27 cellular contexts compared by ENCODE assay signal in the genomic region with DNA sequence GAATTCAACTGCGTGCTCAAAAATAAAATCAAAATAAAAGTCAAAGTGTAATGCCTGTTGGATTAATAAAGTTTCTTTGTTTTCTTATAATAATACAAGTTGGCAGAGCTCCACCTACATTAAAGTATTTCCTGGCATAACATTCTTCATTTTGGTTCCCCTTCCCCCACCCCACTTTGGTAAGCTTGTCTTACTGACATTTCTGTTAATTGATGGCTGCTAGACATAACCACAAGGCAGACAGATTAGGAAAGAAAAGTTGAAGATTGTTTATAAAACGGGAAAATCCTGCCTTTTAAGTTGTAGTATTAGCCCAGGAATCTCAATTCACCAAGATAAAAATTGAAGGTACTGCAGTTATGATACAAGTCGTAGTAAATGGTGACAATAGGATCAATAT.
DNase-seq lines count a peak whose midpoint lies in the region; ATAC-seq and TF ChIP-seq lines count a peak whose summit lies in the region.
"Had no signal": no experiment of that assay in that cellular context is flagged by ENCODE, and none has a peak within 500 bp of the region (broad histone marks: within the 10 kb centered on the region; RNA-seq: fewer than 3 reads in every experiment).

No MANE protein-coding gene starts in this region.

- no peaks in the 10 kb centered on the region for H3K79me2 ChIP-seq in Loucy (ENCODE audit: insufficient read depth, low read length)

- ATAC-seq in natural killer cell treated with Interleukin-12 subunit alpha and Interleukin-12 subunit beta and Interleukin-15 and Interleukin-18, amount 100 ng/mL, for 72 hours, result no peak
- ATAC-seq in natural killer cell, result no peak
- ATAC-seq in HG03469 (IDR thresholded peaks at IDR 0.05; ENCODE audit: unreplicated experiment), result no peak
- ATAC-seq: CD8-positive, alpha-beta T cell; Right ventricle myocardium inferior had no signal

- no peaks in the 10 kb centered on the region for H3K27me3 ChIP-seq in Loucy (ENCODE audit: insufficient read depth, low read length, poor library complexity, severe bottlenecking)
- H3K27me3 ChIP-seq: SJSA1 had no signal

- no peaks in the 10 kb centered on the region for H3K9me3 ChIP-seq in Loucy (ENCODE audit: insufficient read depth, low read depth, low read length)
- H3K9me3 ChIP-seq: Caco-2, HAP-1, SJSA1 had no signal

- H3K4me1 ChIP-seq in Loucy (ENCODE audit: insufficient read depth, low read length, poor library complexity, severe bottlenecking), result peaks cover 17% of the 10 kb centered on the region
- H3K4me1 ChIP-seq: HAP-1 had no signal

- DNase-seq in natural killer cell treated with Interleukin-12 subunit alpha and Interleukin-12 subunit beta and Interleukin-15 and Interleukin-18, amount 100 ng/mL, for 72 hours (ENCODE audit: low spot score), result no peak
- DNase-seq in natural killer cell (no peak), dermis blood vessel endothelial cell (peak; percentile 21), NCI-H2171 treated with DMSO at 0.1 percent for 48 hours (lab: John Stamatoyannopoulos, UW) (no peak), head of caudate nucleus (no peak), NCI-H1417 (lab: John Stamatoyannopoulos, UW) (no peak)
- DNase-seq: Caco-2; CD8-positive, alpha-beta T cell; DND-41; GOT3; MV-4-11; NCI-H1105; NCI-H146; NCI-H1930; NCI-H2107; NCI-H446; NCI-H524 treated with DMSO at 0.1 percent for 48 hours; NCI-H774; T-helper 1 cell had no signal

- H3K27me3 Mint-ChIP-seq in natural killer cell treated with Interleukin-12 subunit alpha and Interleukin-12 subunit beta and Interleukin-15 and Interleukin-18, amount 100 ng/mL, for 72 hours, result peaks cover 0 to 10% of the 10 kb centered on the region in 2 donors
- H3K27me3 Mint-ChIP-seq in natural killer cell (ENCODE audit: low read depth in 2 of 2), result peaks cover 0 to 4% of the 10 kb centered on the region in 2 donors
- H3K27me3 Mint-ChIP-seq: IgD-negative memory B cell had no signal

- peaks cover 9% of the 10 kb centered on the region for H3K9me3 Mint-ChIP-seq in natural killer cell treated with Interleukin-12 subunit alpha and Interleukin-12 subunit beta and Interleukin-15 and Interleukin-18, amount 100 ng/mL, for 72 hours
- H3K9me3 Mint-ChIP-seq in natural killer cell, result no peaks in the 10 kb centered on the region
- H3K9me3 Mint-ChIP-seq: CD8-positive, alpha-beta T cell; IgD-negative memory B cell had no signal

- TF ChIP-seq CTCF in natural killer cell (IDR thresholded peaks at IDR 0.05) (no peak), Loucy (conservative IDR thresholded peaks at IDR 0.05; ENCODE audit: low read length) (no peak)

- no peak overlapping the region for H3K4me3 Mint-ChIP-seq in natural killer cell treated with Interleukin-12 subunit alpha and Interleukin-12 subunit beta and Interleukin-15 and Interleukin-18, amount 100 ng/mL, for 72 hours
- H3K4me3 Mint-ChIP-seq in natural killer cell, result no peak overlapping the region
- H3K4me3 Mint-ChIP-seq: B cell; CD8-positive, alpha-beta T cell; IgD-negative memory B cell had no signal

- no peaks in the 10 kb centered on the region for H3K36me3 ChIP-seq in Loucy (ENCODE audit: insufficient read depth, low read length)
- H3K36me3 ChIP-seq: HAP-1, SJSA1 had no signal

- peaks cover 23% of the 10 kb centered on the region for H3K36me3 Mint-ChIP-seq in natural killer cell treated with Interleukin-12 subunit alpha and Interleukin-12 subunit beta and Interleukin-15 and Interleukin-18, amount 100 ng/mL, for 72 hours
- H3K36me3 Mint-ChIP-seq in natural killer cell, result no peaks in the 10 kb centered on the region
- H3K36me3 Mint-ChIP-seq: CD8-positive, alpha-beta T cell; IgD-negative memory B cell had no signal

- peaks cover 35 to 47% of the 10 kb centered on the region in 2 donors for H3K4me1 Mint-ChIP-seq in natural killer cell treated with Interleukin-12 subunit alpha and Interleukin-12 subunit beta and Interleukin-15 and Interleukin-18, amount 100 ng/mL, for 72 hours (ENCODE audit: low read depth in 2 of 2)
- H3K4me1 Mint-ChIP-seq in natural killer cell, result peaks cover 16 to 23% of the 10 kb centered on the region in 2 donors

- no peak overlapping the region for H3K9ac ChIP-seq in Loucy (ENCODE audit: low read depth, low read length, poor library complexity, severe bottlenecking)
- H3K9ac ChIP-seq: KMS-11 had no signal

- intact Hi-C loops in natural killer cell (cut with micrococcal nuclease) (no loop called here), head of caudate nucleus (cut with DNase I) (no loop called here)

- no peak overlapping the region for H3K4me3 ChIP-seq in Loucy (ENCODE audit: low read length, poor library complexity, severe bottlenecking)
- H3K4me3 ChIP-seq: HAP-1, SJSA1 had no signal

- no peaks in the 10 kb centered on the region for H3F3A ChIP-seq in Loucy (ENCODE audit: low read depth)

- H4K20me1 ChIP-seq in Loucy (ENCODE audit: insufficient read depth, low read length, poor library complexity, severe bottlenecking), result no peaks in the 10 kb centered on the region

- peak overlapping the region; percentile 89 to 96 for H3K27ac Mint-ChIP-seq in natural killer cell treated with Interleukin-12 subunit alpha and Interleukin-12 subunit beta and Interleukin-15 and Interleukin-18, amount 100 ng/mL, for 72 hours
- H3K27ac Mint-ChIP-seq in natural killer cell, result no peak overlapping the region
- H3K27ac Mint-ChIP-seq: B cell; CD8-positive, alpha-beta T cell; IgD-negative memory B cell had no signal

- H3K9me2 ChIP-seq in Loucy (replicated peaks; ENCODE audit: low read depth, low read length), result no peaks in the 10 kb centered on the region

- H3K4me2 ChIP-seq in Loucy (ENCODE audit: low read depth, low read length, poor library complexity, severe bottlenecking), result no peak overlapping the region
- H3K4me2 ChIP-seq: KMS-11 had no signal

- 0 out of 2 replicates have a peak overlapping the region, but pooled peaks have one; percentile 9 for H2AFZ ChIP-seq in Loucy (ENCODE audit: low read length)

Comparison
In these comparisons a context has a peak if more than half of its experiments do, and no peak if none do; other contexts are left out.
1. H3K27ac Mint-ChIP-seq: peak in natural killer cell treated with Interleukin-12 subunit alpha and Interleukin-12 subunit beta and Interleukin-15 and Interleukin-18, amount 100 ng/mL, for 72 hours (2 of 2); none in natural killer cell (0 of 2).